Comparison of ENCODE assay signal across 15 cellular contexts in the genomic region with DNA sequence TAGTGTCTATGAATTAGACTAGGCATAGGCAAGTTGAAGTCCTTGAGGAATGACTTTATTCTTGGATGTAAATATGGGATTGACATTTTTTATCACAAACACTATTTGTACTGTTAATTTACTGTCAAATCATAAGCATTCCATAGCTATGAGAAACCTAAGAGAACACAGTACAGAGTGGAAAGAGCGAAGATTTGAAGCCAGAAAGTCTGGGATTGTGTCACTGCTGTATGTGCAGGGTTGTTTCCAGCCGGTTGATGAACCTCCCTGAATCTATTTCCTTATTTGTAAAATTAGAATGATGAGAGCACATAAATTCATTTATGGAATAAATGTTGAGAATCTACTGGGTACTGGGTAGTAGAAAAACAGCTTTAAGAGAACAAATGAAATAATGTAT. TPM values are rescaled to one million over a fixed set of nuclear protein-coding genes. Genes with fewer than 3 reads are reported as not detected.
DNase-seq lines count a peak whose midpoint lies in the region; ATAC-seq, FAIRE-seq and TF ChIP-seq lines count a peak whose summit lies in the region.
"Had no signal": no experiment of that assay in that cellular context is flagged by ENCODE, and none has a peak within 500 bp of the region (broad histone marks: within the 10 kb centered on the region; RNA-seq: fewer than 3 reads in every experiment).

No MANE protein-coding gene starts in this region.

- no peaks in the 10 kb centered on the region for H3K27me3 ChIP-seq in Loucy (ENCODE audit: insufficient read depth, low read length, poor library complexity, severe bottlenecking)
- no peaks in the 10 kb centered on the region for H3K27me3 ChIP-seq in GM12878 (replicated peaks in 1 of 2; ENCODE audit: control insufficient read depth in 2 of 2, insufficient read depth in 2 of 2, low read length in 1 of 2)

- H4K20me1 ChIP-seq in Loucy (ENCODE audit: insufficient read depth, low read length, poor library complexity, severe bottlenecking) (peaks cover 32% of the 10 kb centered on the region), GM12878 (ENCODE audit: control insufficient read depth, insufficient read depth) (no peaks in the 10 kb centered on the region)

- H3K9me3 ChIP-seq in Loucy (ENCODE audit: insufficient read depth, low read depth, low read length) = no peaks in the 10 kb centered on the region
- no peaks in the 10 kb centered on the region for H3K9me3 ChIP-seq in GM12878 (replicated peaks; ENCODE audit: control insufficient read depth, insufficient read depth, low read length)
- H3K9me3 ChIP-seq: transverse colon had no signal

- intact Hi-C loops in GM12878 (cut with micrococcal nuclease; ENCODE audit: unreplicated experiment) = loop anchor here (10.0 kb wide), 2 partner anchors 307 to 1147 kb away; partner anchors contain the start of gene RHOH

- H3K4me1 ChIP-seq in Loucy (ENCODE audit: insufficient read depth, low read length, poor library complexity, severe bottlenecking) (peaks cover 44% of the 10 kb centered on the region), GM12878 (ENCODE audit: control insufficient read depth, insufficient read depth, low read length) (peaks cover 14% of the 10 kb centered on the region)

- TF ChIP-seq EP300 in GM12878 (IDR thresholded peaks at IDR 0.05; ENCODE audit: borderline replicate concordance in 1 of 2, control insufficient read depth in 1 of 2, low read depth in 2 of 2, low read length in 2 of 2) = no peak

- peak overlapping the region; percentile 56 for H3K9ac ChIP-seq in Loucy (ENCODE audit: low read depth, low read length, poor library complexity, severe bottlenecking)
- peak overlapping the region; percentile 32; the same call in 1 of the 2 replicates for H3K9ac ChIP-seq in GM12878 (ENCODE audit: control insufficient read depth, insufficient read depth, low read length)

- peaks cover 18% of the 10 kb centered on the region for H3K36me3 Mint-ChIP-seq in activated CD4-positive, alpha-beta T cell treated with anti-CD3 and anti-CD28 coated beads, Interleukin-2, amount 10 ng/mL, durations not matched to agents 7 days and 5 days (ENCODE audit: low read depth)
- H3K36me3 Mint-ChIP-seq in natural killer cell treated with Interleukin-12 subunit alpha and Interleukin-12 subunit beta and Interleukin-15 and Interleukin-18, amount 100 ng/mL, for 72 hours = no peaks in the 10 kb centered on the region

- peak overlapping the region; percentile 56 for H3K27ac ChIP-seq in GM12878 (ENCODE audit: control insufficient read depth, insufficient read depth)

- H3K36me3 ChIP-seq in Loucy (ENCODE audit: insufficient read depth, low read length) (no peaks in the 10 kb centered on the region), GM12878 (ENCODE audit: control insufficient read depth in 2 of 2, insufficient read depth in 2 of 2, low read length in 1 of 2) (0 out of 4 replicates have a peak, but pooled peaks cover 0 to 3% of the 10 kb centered on the region in 2 experiments)
- H3K36me3 ChIP-seq: transverse colon had no signal

- no peak for DNase-seq in activated CD4-positive, alpha-beta T cell treated with anti-CD3 and anti-CD28 coated beads, Interleukin-2, amount 10 ng/mL, durations not matched to agents 7 days and 5 days
- DNase-seq in activated CD4-positive, alpha-beta T cell treated with anti-CD3 and anti-CD28 coated beads for 4 hours = no peak
- DNase-seq in GM12878 (ENCODE audit: low read depth, low spot score) (no peak), RPMI8226 (no peak)
- DNase-seq in natural killer cell treated with Interleukin-12 subunit alpha and Interleukin-12 subunit beta and Interleukin-15 and Interleukin-18, amount 100 ng/mL, for 72 hours (ENCODE audit: low spot score) = no peak
- no peak for DNase-seq in stimulated activated CD4-positive, alpha-beta T cell treated with anti-CD3 and anti-CD28 coated beads, Interleukin-4, amount 100 ng/mL, for 4 hours
- DNase-seq: activated CD4-positive, alpha-beta T cell treated with anti-CD3 and anti-CD28 coated beads, Interleukin-2, amount 50 U/mL, for 48 hours; effector memory CD4-positive, alpha-beta T cell; NCI-H1436 treated with DMSO at 0.1 percent for 48 hours; NCI-H446; transverse colon had no signal

- H3K79me2 ChIP-seq in Loucy (ENCODE audit: insufficient read depth, low read length) = peaks cover 65% of the 10 kb centered on the region
- peaks cover 55% of the 10 kb centered on the region for H3K79me2 ChIP-seq in GM12878 (ENCODE audit: control insufficient read depth, insufficient read depth, low read length)

- H3K4me1 Mint-ChIP-seq in activated CD4-positive, alpha-beta T cell treated with anti-CD3 and anti-CD28 coated beads, Interleukin-2, amount 10 ng/mL, durations not matched to agents 7 days and 5 days = peaks cover 66% of the 10 kb centered on the region
- peaks cover 26 to 40% of the 10 kb centered on the region in 2 donors for H3K4me1 Mint-ChIP-seq in natural killer cell treated with Interleukin-12 subunit alpha and Interleukin-12 subunit beta and Interleukin-15 and Interleukin-18, amount 100 ng/mL, for 72 hours (ENCODE audit: low read depth in 2 of 2)

- no TSS peak for BruUV-seq in GM12878 (replicated peaks; lab: Mats Ljungman, UMichigan)

- H3K4me3 Mint-ChIP-seq in activated CD4-positive, alpha-beta T cell treated with anti-CD3 and anti-CD28 coated beads, Interleukin-2, amount 10 ng/mL, durations not matched to agents 7 days and 5 days = peak overlapping the region; percentile 59
- peak overlapping the region; percentile 62 for H3K4me3 Mint-ChIP-seq in natural killer cell treated with Interleukin-12 subunit alpha and Interleukin-12 subunit beta and Interleukin-15 and Interleukin-18, amount 100 ng/mL, for 72 hours

- WGBS in GM12878 (ENCODE audit: insufficient coverage, insufficient replicate concordance, low lambda C conversion rate, missing lambda C conversion rate) = 77% methylated on average over 2 of the region's 2 CpGs

- no peaks in the 10 kb centered on the region for H3K9me3 Mint-ChIP-seq in activated CD4-positive, alpha-beta T cell treated with anti-CD3 and anti-CD28 coated beads, Interleukin-2, amount 10 ng/mL, durations not matched to agents 7 days and 5 days
- H3K9me3 Mint-ChIP-seq in natural killer cell treated with Interleukin-12 subunit alpha and Interleukin-12 subunit beta and Interleukin-15 and Interleukin-18, amount 100 ng/mL, for 72 hours = no peaks in the 10 kb centered on the region

- POLR2A ChIA-PET in activated CD4-positive, alpha-beta T cell treated with anti-CD3 and anti-CD28 coated beads, Interleukin-2, amount 10 ng/mL, durations not matched to agents 7 days and 5 days (lab: Charles Lee) = no interaction called here
- POLR2A ChIA-PET in GM12878 (lab: Charles Lee) = interaction anchor here (0.9 to 9.8 kb wide), 4 partner anchors 10 to 52 kb away, joined by 3 to 131 read pairs (median 9); partner anchors contain the start of gene TMEM156

- no peak for TF ChIP-seq RAD21 in GM12878 (IDR thresholded peaks at IDR 0.05; ENCODE audit: insufficient read depth, low read depth, low read length)

- TF ChIP-seq CTCF in Loucy (conservative IDR thresholded peaks at IDR 0.05; ENCODE audit: low read length) = no peak
- no peak for TF ChIP-seq CTCF in GM12878 (IDR thresholded peaks at IDR 0.05 in 2 of 3, conservative IDR thresholded peaks at IDR 0.05 in 1 of 3; ENCODE audit: control insufficient read depth in 2 of 3, extremely low read depth in 1 of 3, insufficient read depth in 1 of 3, low read depth in 3 of 3, low read length in 3 of 3)

- H3K27me3 Mint-ChIP-seq in activated CD4-positive, alpha-beta T cell treated with anti-CD3 and anti-CD28 coated beads, Interleukin-2, amount 10 ng/mL, durations not matched to agents 7 days and 5 days = no peaks in the 10 kb centered on the region
- no peaks in the 10 kb centered on the region for H3K27me3 Mint-ChIP-seq in natural killer cell treated with Interleukin-12 subunit alpha and Interleukin-12 subunit beta and Interleukin-15 and Interleukin-18, amount 100 ng/mL, for 72 hours

- CTCF ChIA-PET in activated CD4-positive, alpha-beta T cell treated with anti-CD3 and anti-CD28 coated beads, Interleukin-2, amount 10 ng/mL, durations not matched to agents 7 days and 5 days (lab: Charles Lee) = interaction anchor here (1.7 kb wide), 1 partner anchor 10 kb away, joined by 7 read pairs; no protein-coding TSS in a partner anchor
- CTCF ChIA-PET in GM12878 (lab: Yijun Ruan, JAX) = interaction anchor here (0.6 to 8.1 kb wide), 9 partner anchors 9 to 243 kb away, joined by 3 to 90 read pairs (median 4); partner anchors contain the start of genes TLR1 and TMEM156

- SMC1A ChIA-PET in GM12878 (lab: Charles Lee; ENCODE audit: uncharacterized antibody, unreplicated experiment) = interaction anchor here (0.6 to 10.5 kb wide), 10 partner anchors 10 to 158 kb away, joined by 3 to 163 read pairs (median 6); partner anchors contain the start of genes KLHL5 and TMEM156

- no peaks in the 10 kb centered on the region for H3F3A ChIP-seq in Loucy (ENCODE audit: low read depth)

- peak overlapping the region; percentile 87 for H3K4me2 ChIP-seq in Loucy (ENCODE audit: low read depth, low read length, poor library complexity, severe bottlenecking)
- peak overlapping the region; percentile 67 for H3K4me2 ChIP-seq in GM12878 (ENCODE audit: control insufficient read depth, insufficient read depth)

- FAIRE-seq in GM12878 (lab: Jason Lieb, UNC) = no peak

- H3K9me2 ChIP-seq in Loucy (replicated peaks; ENCODE audit: low read depth, low read length) = no peaks in the 10 kb centered on the region

- H3K4me3 ChIP-seq in Loucy (ENCODE audit: low read length, poor library complexity, severe bottlenecking) (peak overlapping the region; percentile 76), GM12878 (peak overlapping the region; percentile 83)
- H3K4me3 ChIP-seq: transverse colon had no signal

- RAD21 ChIA-PET in GM12878 (lab: Charles Lee; ENCODE audit: unreplicated experiment) = interaction anchor here (1.3 to 7.9 kb wide), 5 partner anchors 13 to 288 kb away, joined by 3 to 164 read pairs (median 14); partner anchors contain the start of gene TMEM156

- ATAC-seq in GM12878 (no peak), HG02840 (IDR thresholded peaks at IDR 0.05; ENCODE audit: low FRiP score, unreplicated experiment) (no peak)
- ATAC-seq in natural killer cell treated with Interleukin-12 subunit alpha and Interleukin-12 subunit beta and Interleukin-15 and Interleukin-18, amount 100 ng/mL, for 72 hours = no peak

- in situ Hi-C loops in GM12878 (cut with MboI) = loop anchor here (25.0 kb wide), 1 partner anchor 285 kb away; no protein-coding TSS in a partner anchor

- H3K27ac Mint-ChIP-seq in activated CD4-positive, alpha-beta T cell treated with anti-CD3 and anti-CD28 coated beads, Interleukin-2, amount 10 ng/mL, durations not matched to agents 7 days and 5 days = peak overlapping the region; percentile 84
- H3K27ac Mint-ChIP-seq in natural killer cell treated with Interleukin-12 subunit alpha and Interleukin-12 subunit beta and Interleukin-15 and Interleukin-18, amount 100 ng/mL, for 72 hours = peak overlapping the region; percentile 83 to 86

- H2AFZ ChIP-seq in Loucy (ENCODE audit: low read length) = no peak overlapping the region
- no peak overlapping the region for H2AFZ ChIP-seq in GM12878 (ENCODE audit: control insufficient read depth, low read depth, low read length)

- TF ChIP-seq POLR2A in GM12878 (IDR thresholded peaks at IDR 0.05; ENCODE audit: low read depth, low read length) = no peak

RNA-seq across cellular contexts. Expression of gene KLHL5, which starts 14.3 kb away (rescaled TPM):
- 10 to 100 TPM; 23.6 to 25.0 TPM for total RNA-seq in activated CD4-positive, alpha-beta T cell treated with anti-CD3 and anti-CD28 coated beads, Interleukin-2, amount 10 ng/mL, durations not matched to agents 7 days and 5 days
- 37.6 and 40.5 TPM in 2 replicates for total RNA-seq in GM12878 (2013; cell fraction: nucleolus; rRNA removed)
- total RNA-seq in GM12878 (2014; rRNA removed) (11.7 and 14.2 TPM in 2 replicates), GM12878 (2014; rRNA removed; fragmentation: Illumina TruSeq; extraction: Trizol) (19.5 and 21.6 TPM in 2 replicates), GM12878 (2021) (16.9 and 19.7 TPM in 2 replicates)
- 7.5 TPM for polyA plus RNA-seq in GM12878 (2011; ENCODE audit: low read depth)
- polyA plus RNA-seq in GM12878 (2011; rRNA removed) (27.3 and 31.3 TPM in 2 replicates), GM12878 (2014; fragmentation: Illumina TruSeq; extraction: Trizol) (15.7 and 20.2 TPM in 2 replicates), GM12878 (2014; fragmentation: Nextera tagmentation; extraction: Ambion mirVana) (1 to 10 TPM; 4.7 to 7.4 TPM), GM12878 (2014; rRNA removed) (12.1 and 13.5 TPM in 2 replicates), GM12878 (2016; fragmentation: Nextera tagmentation; extraction: Ambion mirVana) (10 to 100 TPM in 1 of 2 experiments, 1 to 10 TPM in 1; 9.8 to 10.6 TPM)
- 14.5 and 17.8 TPM in 2 replicates for polyA plus RNA-seq in GM12878 (2011; cell fraction: cytosol; rRNA removed)
- polyA plus RNA-seq in GM12878 (2011; cell fraction: nucleus; rRNA removed) = 15.9 and 21.8 TPM in 2 replicates
- 9.0 and 10.2 TPM in 2 replicates for polyA plus RNA-seq in GM12878 (2012)
- polyA minus RNA-seq in GM12878 (2011; rRNA and poly(A)+ RNA removed) = 32.2 and 62.2 TPM in 2 replicates
- 12.7 and 13.5 TPM in 2 replicates for polyA minus RNA-seq in GM12878 (2011; cell fraction: cytosol; rRNA and poly(A)+ RNA removed)
- polyA minus RNA-seq in GM12878 (2011; cell fraction: nucleus; rRNA and poly(A)+ RNA removed) = 14.0 and 24.4 TPM in 2 replicates
- total RNA-seq in natural killer cell treated with Interleukin-12 subunit alpha and Interleukin-12 subunit beta and Interleukin-15 and Interleukin-18, amount 100 ng/mL, for 72 hours = 10 to 100 TPM; 13.6 to 20.8 TPM

RNA-seq across cellular contexts. Expression of gene TMEM156, which starts 15.5 kb away (rescaled TPM):
- total RNA-seq in activated CD4-positive, alpha-beta T cell treated with anti-CD3 and anti-CD28 coated beads, Interleukin-2, amount 10 ng/mL, durations not matched to agents 7 days and 5 days = 10 to 100 TPM; 19.5 to 19.6 TPM
- 68.8 and 85.3 TPM in 2 replicates for total RNA-seq in GM12878 (2013; cell fraction: nucleolus; rRNA removed)
- total RNA-seq in GM12878 (2014; rRNA removed) = 28.1 and 30.8 TPM in 2 replicates
- 43.3 and 46.2 TPM in 2 replicates for total RNA-seq in GM12878 (2014; rRNA removed; fragmentation: Illumina TruSeq; extraction: Trizol)
- total RNA-seq in GM12878 (2021) = 18.4 and 20.8 TPM in 2 replicates
- 17.0 TPM for polyA plus RNA-seq in GM12878 (2011; ENCODE audit: low read depth)
- 44.0 and 82.4 TPM in 2 replicates for polyA plus RNA-seq in GM12878 (2011; rRNA removed)
- 16.1 and 17.1 TPM in 2 replicates for polyA plus RNA-seq in GM12878 (2011; cell fraction: cytosol; rRNA removed)
- 11.4 and 12.4 TPM in 2 replicates for polyA plus RNA-seq in GM12878 (2011; cell fraction: nucleus; rRNA removed)
- 35.0 and 43.1 TPM in 2 replicates for polyA plus RNA-seq in GM12878 (2012)
- 48.3 and 67.7 TPM in 2 replicates for polyA plus RNA-seq in GM12878 (2014; fragmentation: Illumina TruSeq; extraction: Trizol)
- polyA plus RNA-seq in GM12878 (2014; fragmentation: Nextera tagmentation; extraction: Ambion mirVana) = 10 to 100 TPM; 35.0 to 36.2 TPM
- 20.5 and 30.4 TPM in 2 replicates for polyA plus RNA-seq in GM12878 (2014; rRNA removed)
- polyA plus RNA-seq in GM12878 (2016; fragmentation: Nextera tagmentation; extraction: Ambion mirVana) = 10 to 100 TPM; 22.4 to 27.2 TPM
- polyA minus RNA-seq in GM12878 (2011; rRNA and poly(A)+ RNA removed) = 13.0 and 25.5 TPM in 2 replicates
- polyA minus RNA-seq in GM12878 (2011; cell fraction: cytosol; rRNA and poly(A)+ RNA removed) = 5.9 and 11.6 TPM in 2 replicates
- 10.0 and 11.0 TPM in 2 replicates for polyA minus RNA-seq in GM12878 (2011; cell fraction: nucleus; rRNA and poly(A)+ RNA removed)
- total RNA-seq in natural killer cell treated with Interleukin-12 subunit alpha and Interleukin-12 subunit beta and Interleukin-15 and Interleukin-18, amount 100 ng/mL, for 72 hours = 10 to 100 TPM in 1 of 2 donors, 1 to 10 TPM in 1; 7.9 to 10.3 TPM
- total RNA-seq: A673 had no signal
- polyA plus RNA-seq: neural cell had no signal
